ENCODE assay signal across 20 cellular contexts in genomic region chr11:10602945-10603344, GRCh38. TPM values are rescaled to one million over a fixed set of nuclear protein-coding genes. Genes with fewer than 3 reads are reported as not detected.
"Had no signal": no experiment of that assay in that cellular context is flagged by ENCODE, and none has a peak within 500 bp of the region (broad histone marks: within the 10 kb centered on the region; RNA-seq: fewer than 3 reads in every experiment).

No MANE protein-coding gene starts in this region.

- H3K36me3 ChIP-seq: suprapubic skin, upper lobe of left lung had no signal

- H3K36me3 Mint-ChIP-seq: activated CD4-positive, alpha-beta memory T cell treated with anti-CD3 and anti-CD28 coated beads for 36 hours; activated CD8-positive, alpha-beta memory T cell treated with anti-CD3 and anti-CD28 coated beads, Interleukin-2, amount 10 ng/mL, durations not matched to agents 7 days and 5 days; brain; natural killer cell; T-cell had no signal

- H3K9me3 Mint-ChIP-seq: activated B cell treated with CpG ODN at 0.5 μM for 24 hours; activated CD4-positive, alpha-beta memory T cell treated with anti-CD3 and anti-CD28 coated beads for 36 hours; activated T-helper 2 cell treated with anti-CD3 and anti-CD28 coated beads, Interferon-gamma antibody, Interleukin-2, Interleukin-4, amounts not matched to agents 10 μg/mL and 5 μg/mL and 100 μg/mL, durations not matched to agents 14 hours and 24 hours and 36 hours; brain; central memory CD8-positive, alpha-beta T cell; natural killer cell; T-cell had no signal

- H3K9me3 ChIP-seq: suprapubic skin, upper lobe of left lung had no signal

- DNase-seq: activated B cell treated with CpG ODN at 0.5 μM for 24 hours; activated CD4-positive, alpha-beta memory T cell treated with anti-CD3 and anti-CD28 coated beads for 36 hours; activated CD4-positive, alpha-beta T cell treated with anti-CD3 and anti-CD28 coated beads for 4 hours; activated naive CD4-positive, alpha-beta T cell treated with Interleukin-2 at 50 U/mL for 16 hours; cortex of kidney; effector CD8-positive, alpha-beta T cell; mesendoderm; natural killer cell; stimulated activated CD8-positive, alpha-beta memory T cell treated with anti-CD3 and anti-CD28 coated beads, Interleukin-4, amount 100 ng/mL, for 48 hours; stimulated activated naive CD4-positive, alpha-beta T cell treated with Interleukin-2 at 50 U/mL for 16 hours; T-cell had no signal

- H3K4me3 ChIP-seq: suprapubic skin, upper lobe of left lung had no signal

- H3K27ac Mint-ChIP-seq: activated CD4-positive, alpha-beta memory T cell treated with anti-CD3 and anti-CD28 coated beads for 36 hours; activated CD8-positive, alpha-beta memory T cell treated with anti-CD3 and anti-CD28 coated beads, Interleukin-2, amount 10 ng/mL, durations not matched to agents 7 days and 5 days; activated T-helper 2 cell treated with anti-CD3 and anti-CD28 coated beads, Interferon-gamma antibody, Interleukin-2, Interleukin-4, amounts not matched to agents 10 μg/mL and 5 μg/mL and 100 μg/mL, durations not matched to agents 14 hours and 24 hours and 36 hours; brain; natural killer cell; T-cell had no signal

- H3K4me3 Mint-ChIP-seq: activated B cell treated with CpG ODN at 0.5 μM for 24 hours; activated CD4-positive, alpha-beta memory T cell treated with anti-CD3 and anti-CD28 coated beads for 36 hours; activated CD8-positive, alpha-beta memory T cell treated with anti-CD3 and anti-CD28 coated beads, Interleukin-2, amount 10 ng/mL, durations not matched to agents 7 days and 5 days; brain; central memory CD8-positive, alpha-beta T cell; natural killer cell; T-cell had no signal

- H3K27me3 Mint-ChIP-seq: activated B cell treated with CpG ODN at 0.5 μM for 24 hours, brain had no signal

- ATAC-seq: activated CD8-positive, alpha-beta memory T cell treated with anti-CD3 and anti-CD28 coated beads, Interleukin-2, amount 10 ng/mL, durations not matched to agents 7 days and 5 days; esophagus mucosa; natural killer cell; sciatic nerve; SK-N-SH treated with all-trans-retinoic acid at 6 μM for 48 hours; T-cell had no signal

- H3K4me1 Mint-ChIP-seq: central memory CD8-positive, alpha-beta T cell had no signal

- H3K27me3 ChIP-seq: suprapubic skin, upper lobe of left lung had no signal

RNA-seq across cellular contexts. Expression of gene LYVE1, which starts 34.5 kb away (rescaled TPM):
- total RNA-seq: activated B cell treated with CpG ODN at 0.5 μM for 24 hours; activated CD4-positive, alpha-beta memory T cell treated with anti-CD3 and anti-CD28 coated beads for 36 hours; activated CD8-positive, alpha-beta memory T cell treated with anti-CD3 and anti-CD28 coated beads, Interleukin-2, amount 10 ng/mL, durations not matched to agents 7 days and 5 days; activated T-helper 2 cell treated with anti-CD3 and anti-CD28 coated beads, Interferon-gamma antibody, Interleukin-2, Interleukin-4, amounts not matched to agents 10 μg/mL and 5 μg/mL and 100 μg/mL, durations not matched to agents 14 hours and 24 hours and 36 hours; natural killer cell had no signal
